Comparison of ENCODE assay signal across 12 cellular contexts in the genomic region with DNA sequence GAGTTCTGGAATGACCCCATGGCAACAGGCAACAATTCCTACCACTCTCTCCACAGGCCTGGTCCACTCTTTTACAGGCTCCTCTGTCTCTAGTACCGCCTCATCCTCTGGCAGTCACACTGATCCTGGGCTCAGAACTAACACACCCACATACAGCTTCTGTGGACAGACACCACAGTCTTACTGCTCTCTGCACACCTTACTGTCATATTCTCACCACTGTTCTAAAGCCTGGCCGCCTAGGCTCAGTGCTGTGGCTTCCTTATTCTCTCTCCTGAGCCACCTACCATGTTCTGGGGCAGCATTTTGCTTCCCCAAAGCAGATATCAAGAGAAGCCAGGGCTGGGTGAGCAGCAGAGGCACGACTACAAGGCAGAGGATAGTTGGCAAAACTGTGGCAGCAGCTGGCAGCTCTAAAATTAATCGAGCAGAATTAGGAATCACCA. TPM values are rescaled to one million over a fixed set of nuclear protein-coding genes. Genes with fewer than 3 reads are reported as not detected.
A peak's percentile ranks its signal among the peaks of the same experiment; 100 is the strongest.
DNase-seq lines count a peak whose midpoint lies in the region; ATAC-seq and TF ChIP-seq lines count a peak whose summit lies in the region.
"Had no signal": no experiment of that assay in that cellular context is flagged by ENCODE, and none has a peak within 500 bp of the region (broad histone marks: within the 10 kb centered on the region; RNA-seq: fewer than 3 reads in every experiment).

No MANE protein-coding gene starts in this region.

- intact Hi-C loops in activated CD4-positive, alpha-beta memory T cell treated with anti-CD3 and anti-CD28 coated beads for 36 hours (cut with micrococcal nuclease) = no loop called here
- intact Hi-C loops in psoas muscle (cut with DNase I) = no loop called here

- no peak overlapping the region for H3K4me3 Mint-ChIP-seq in activated CD4-positive, alpha-beta memory T cell treated with anti-CD3 and anti-CD28 coated beads for 36 hours
- no peak overlapping the region for H3K4me3 Mint-ChIP-seq in activated CD4-positive, alpha-beta memory T cell treated with anti-CD3 and anti-CD28 coated beads, Interleukin-2, amount 10 ng/mL, durations not matched to agents 7 days and 5 days
- no peak overlapping the region for H3K4me3 Mint-ChIP-seq in endothelial cell (ENCODE audit: unreplicated experiment)
- H3K4me3 Mint-ChIP-seq: T-helper 1 cell treated with Interleukin-12 subunit alpha and Interleukin-12 subunit beta and Interleukin-4 antibody, amounts not matched to agents 30 μg/mL and 1 μg/mL, for 36 hours had no signal

- DNase-seq in activated CD4-positive, alpha-beta memory T cell treated with anti-CD3 and anti-CD28 coated beads for 36 hours = no peak
- DNase-seq in activated CD4-positive, alpha-beta memory T cell treated with anti-CD3 and anti-CD28 coated beads, Interleukin-2, amount 10 ng/mL, durations not matched to agents 7 days and 5 days = no peak
- no peak for DNase-seq in endothelial cell (ENCODE audit: low spot score)
- no peak for DNase-seq in psoas muscle
- no peak for DNase-seq in dermis blood vessel endothelial cell
- DNase-seq in iPS-NIHi11 (ENCODE audit: low spot score) = no peak
- DNase-seq in stimulated activated CD4-positive, alpha-beta T cell treated with anti-CD3 and anti-CD28 coated beads, Interleukin-12 subunit alpha, Interleukin-12 subunit beta, amount 100 ng/mL, for 4 hours = no peak
- DNase-seq: DMS53, NCI-H2029 had no signal

- CTCF ChIA-PET in activated CD4-positive, alpha-beta memory T cell treated with anti-CD3 and anti-CD28 coated beads for 36 hours (lab: Charles Lee) = no interaction called here
- CTCF ChIA-PET in activated CD4-positive, alpha-beta memory T cell treated with anti-CD3 and anti-CD28 coated beads, Interleukin-2, amount 10 ng/mL, durations not matched to agents 7 days and 5 days (lab: Charles Lee) = no interaction called here

- no peaks in the 10 kb centered on the region for H3K27me3 ChIP-seq in psoas muscle (ENCODE audit: insufficient read depth in 3 of 3, low read length in 2 of 3)

- TF ChIP-seq CTCF in endothelial cell (IDR thresholded peaks at IDR 0.05; ENCODE audit: unreplicated experiment) (no peak), psoas muscle (IDR thresholded peaks at IDR 0.05) (no peak)

- 26 to 38% (median 31%) methylated on average over 4 of the region's 4 CpGs for WGBS in psoas muscle, 3 donors

- H3K9me3 ChIP-seq in psoas muscle = no peaks in the 10 kb centered on the region
- H3K9me3 ChIP-seq: A549 had no signal

- no peak overlapping the region for H3K4me3 ChIP-seq in psoas muscle
- H3K4me3 ChIP-seq: A549 had no signal

- peaks cover 0 to 39% of the 10 kb centered on the region in 2 donors for H3K36me3 ChIP-seq in psoas muscle (ENCODE audit: insufficient read depth in 1 of 2, low read depth in 1 of 2)

- H3K4me1 Mint-ChIP-seq in activated CD4-positive, alpha-beta memory T cell treated with anti-CD3 and anti-CD28 coated beads for 36 hours (ENCODE audit: low read depth) = peaks cover 17% of the 10 kb centered on the region
- peaks cover 11% of the 10 kb centered on the region for H3K4me1 Mint-ChIP-seq in activated CD4-positive, alpha-beta memory T cell treated with anti-CD3 and anti-CD28 coated beads, Interleukin-2, amount 10 ng/mL, durations not matched to agents 7 days and 5 days
- H3K4me1 Mint-ChIP-seq in endothelial cell (ENCODE audit: unreplicated experiment) = no peaks in the 10 kb centered on the region

- peaks cover 23% of the 10 kb centered on the region for H3K36me3 Mint-ChIP-seq in activated CD4-positive, alpha-beta memory T cell treated with anti-CD3 and anti-CD28 coated beads for 36 hours
- H3K36me3 Mint-ChIP-seq in activated CD4-positive, alpha-beta memory T cell treated with anti-CD3 and anti-CD28 coated beads, Interleukin-2, amount 10 ng/mL, durations not matched to agents 7 days and 5 days (ENCODE audit: low read depth) = peaks cover 58% of the 10 kb centered on the region
- peaks cover 7% of the 10 kb centered on the region for H3K36me3 Mint-ChIP-seq in endothelial cell (ENCODE audit: low read depth, unreplicated experiment)

- no peaks in the 10 kb centered on the region for H3K27me3 Mint-ChIP-seq in activated CD4-positive, alpha-beta memory T cell treated with anti-CD3 and anti-CD28 coated beads for 36 hours
- H3K27me3 Mint-ChIP-seq in activated CD4-positive, alpha-beta memory T cell treated with anti-CD3 and anti-CD28 coated beads, Interleukin-2, amount 10 ng/mL, durations not matched to agents 7 days and 5 days = no peaks in the 10 kb centered on the region
- H3K27me3 Mint-ChIP-seq in endothelial cell (ENCODE audit: unreplicated experiment) = no peaks in the 10 kb centered on the region

- ATAC-seq in HG03378 (IDR thresholded peaks at IDR 0.05; ENCODE audit: unreplicated experiment) = peak; percentile 48
- peak; percentile 54 to 76 (median 70) for ATAC-seq in psoas muscle

- POLR2A ChIA-PET in activated CD4-positive, alpha-beta memory T cell treated with anti-CD3 and anti-CD28 coated beads for 36 hours (lab: Charles Lee) = interaction anchor here (0.8 kb wide), 1 partner anchor 14 kb away, joined by 3 read pairs; no protein-coding TSS in a partner anchor
- POLR2A ChIA-PET in activated CD4-positive, alpha-beta memory T cell treated with anti-CD3 and anti-CD28 coated beads, Interleukin-2, amount 10 ng/mL, durations not matched to agents 7 days and 5 days (lab: Charles Lee) = interaction anchor here (1.5 kb wide), 1 partner anchor 29 kb away, joined by 4 read pairs; no protein-coding TSS in a partner anchor

- no peaks in the 10 kb centered on the region for H3K9me3 Mint-ChIP-seq in activated CD4-positive, alpha-beta memory T cell treated with anti-CD3 and anti-CD28 coated beads for 36 hours
- no peaks in the 10 kb centered on the region for H3K9me3 Mint-ChIP-seq in activated CD4-positive, alpha-beta memory T cell treated with anti-CD3 and anti-CD28 coated beads, Interleukin-2, amount 10 ng/mL, durations not matched to agents 7 days and 5 days
- H3K9me3 Mint-ChIP-seq in endothelial cell (ENCODE audit: unreplicated experiment) = no peaks in the 10 kb centered on the region
- H3K9me3 Mint-ChIP-seq: T-helper 1 cell treated with Interleukin-12 subunit alpha and Interleukin-12 subunit beta and Interleukin-4 antibody, amounts not matched to agents 30 μg/mL and 1 μg/mL, for 36 hours had no signal

- peak overlapping the region; percentile 42 for H3K27ac ChIP-seq in psoas muscle
- H3K27ac ChIP-seq: A549 had no signal

- peaks cover 25% of the 10 kb centered on the region for H3K4me1 ChIP-seq in psoas muscle
- H3K4me1 ChIP-seq: A549 had no signal

- peak overlapping the region; percentile 2 for H3K27ac Mint-ChIP-seq in activated CD4-positive, alpha-beta memory T cell treated with anti-CD3 and anti-CD28 coated beads for 36 hours
- no peak overlapping the region for H3K27ac Mint-ChIP-seq in activated CD4-positive, alpha-beta memory T cell treated with anti-CD3 and anti-CD28 coated beads, Interleukin-2, amount 10 ng/mL, durations not matched to agents 7 days and 5 days
- peak overlapping the region; percentile 24 for H3K27ac Mint-ChIP-seq in endothelial cell (ENCODE audit: unreplicated experiment)
- H3K27ac Mint-ChIP-seq: T-helper 1 cell treated with Interleukin-12 subunit alpha and Interleukin-12 subunit beta and Interleukin-4 antibody, amounts not matched to agents 30 μg/mL and 1 μg/mL, for 36 hours had no signal

RNA-seq across cellular contexts. Expression of gene REEP5, which starts 14.8 kb away (rescaled TPM):
- total RNA-seq in activated CD4-positive, alpha-beta memory T cell treated with anti-CD3 and anti-CD28 coated beads for 36 hours = 10 to 100 TPM; 64.6 to 67.4 TPM
- 10 to 100 TPM; 95.0 to 96.3 TPM for total RNA-seq in activated CD4-positive, alpha-beta memory T cell treated with anti-CD3 and anti-CD28 coated beads, Interleukin-2, amount 10 ng/mL, durations not matched to agents 7 days and 5 days
- total RNA-seq in endothelial cell (ENCODE audit: unreplicated experiment) = 62.7 TPM
- 10 to 100 TPM; 66.1 to 83.6 (median 80.2) TPM for total RNA-seq in psoas muscle
- 10 to 100 TPM; 35.5 to 76.7 (median 46.7) TPM for polyA plus RNA-seq in psoas muscle
- total RNA-seq in dermis blood vessel endothelial cell = 40.7 and 50.8 TPM in 2 replicates

RNA-seq across cellular contexts. Expression of gene SRP19, which starts 46.1 kb away (rescaled TPM):
- total RNA-seq in activated CD4-positive, alpha-beta memory T cell treated with anti-CD3 and anti-CD28 coated beads for 36 hours = 10 to 100 TPM; 49.1 to 51.6 TPM
- total RNA-seq in activated CD4-positive, alpha-beta memory T cell treated with anti-CD3 and anti-CD28 coated beads, Interleukin-2, amount 10 ng/mL, durations not matched to agents 7 days and 5 days = 10 to 100 TPM; 54.6 to 68.3 TPM
- total RNA-seq in endothelial cell (ENCODE audit: unreplicated experiment) (42.7 TPM), psoas muscle (10 to 100 TPM; 32.9 to 44.5 (median 38.3) TPM), dermis blood vessel endothelial cell (93.8 and 115 TPM in 2 replicates)
- 10 to 100 TPM; 76.8 to 98.1 (median 94.8) TPM for polyA plus RNA-seq in psoas muscle
